Comparison of ENCODE assay signal across 1 cellular context in the genomic region with DNA sequence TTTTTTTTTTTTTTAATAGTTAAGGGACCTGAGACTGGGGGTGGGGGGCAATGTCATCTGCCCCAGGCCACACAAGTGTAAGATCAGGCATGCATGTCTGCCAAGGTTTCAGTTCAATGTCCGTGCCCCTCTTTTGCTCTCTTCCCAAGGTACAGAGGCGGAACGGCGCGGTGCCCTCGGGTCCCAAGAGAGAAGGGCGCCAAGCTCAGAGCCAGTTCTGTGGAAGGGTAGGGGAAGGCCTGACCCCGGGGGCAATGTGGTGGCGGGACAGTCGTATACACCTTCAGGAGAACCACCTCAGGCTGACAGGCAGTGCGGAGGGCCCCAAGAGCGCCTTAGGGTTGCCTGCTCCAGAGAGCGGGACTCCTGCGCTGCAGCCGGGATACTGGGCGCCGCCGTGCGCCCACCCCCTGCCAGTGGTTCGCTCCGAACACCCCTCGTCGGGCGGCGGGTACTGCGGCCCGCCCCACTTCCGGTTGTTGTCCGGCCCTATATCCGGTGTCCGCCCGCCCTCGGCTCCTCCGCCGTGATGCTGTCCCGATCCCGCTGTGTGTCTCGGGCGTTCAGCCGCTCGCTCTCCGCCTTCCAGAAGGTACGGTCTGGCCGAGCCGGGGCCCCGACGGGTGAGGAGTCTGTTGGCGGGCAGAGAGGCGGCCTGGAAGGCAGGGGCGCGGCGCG.
TF ChIP-seq lines count a peak whose summit lies in the region.

Gene DLST, plus strand, starts transcription at position 492 of the 678 bp plus-strand sequence. Its CDS starts 38 bp downstream, at position 530.

TF ChIP-seq in GM12878, 131 proteins besides CTCF, POLR2A, EP300 and RAD21 (continued from another document and continues in another):
- no peak for TF ChIP-seq REST (IDR thresholded peaks at IDR 0.05; ENCODE audit: low read depth, low read length)
- TF ChIP-seq SMARCA5 (IDR thresholded peaks at IDR 0.05): peak; percentile 72; the same call in 1 of the 2 replicates
- no peak for TF ChIP-seq PAX8 (IDR thresholded peaks at IDR 0.05)
- no peak for TF ChIP-seq SIN3A (IDR thresholded peaks at IDR 0.05; ENCODE audit: low read depth, low read length)
- TF ChIP-seq CREB1 (IDR thresholded peaks at IDR 0.05; ENCODE audit: low read depth): peak; percentile 70; the same call in 1 of the 2 replicates
- peak; percentile 73; the same call in 1 of the 2 replicates for TF ChIP-seq ZNF687 (IDR thresholded peaks at IDR 0.05)
- TF ChIP-seq YY1 (IDR thresholded peaks at IDR 0.05; ENCODE audit: low read depth, low read length): peak; percentile 70
- 0 out of 2 replicates have a peak, but pooled peaks have one; percentile 24 for TF ChIP-seq PAX5 (IDR thresholded peaks at IDR 0.05; ENCODE audit: borderline replicate concordance, low read depth, low read length)
- TF ChIP-seq POLR2AphosphoS5 (IDR thresholded peaks at IDR 0.05; ENCODE audit: low read length): peak; percentile 86
- TF ChIP-seq, protein P1, sequence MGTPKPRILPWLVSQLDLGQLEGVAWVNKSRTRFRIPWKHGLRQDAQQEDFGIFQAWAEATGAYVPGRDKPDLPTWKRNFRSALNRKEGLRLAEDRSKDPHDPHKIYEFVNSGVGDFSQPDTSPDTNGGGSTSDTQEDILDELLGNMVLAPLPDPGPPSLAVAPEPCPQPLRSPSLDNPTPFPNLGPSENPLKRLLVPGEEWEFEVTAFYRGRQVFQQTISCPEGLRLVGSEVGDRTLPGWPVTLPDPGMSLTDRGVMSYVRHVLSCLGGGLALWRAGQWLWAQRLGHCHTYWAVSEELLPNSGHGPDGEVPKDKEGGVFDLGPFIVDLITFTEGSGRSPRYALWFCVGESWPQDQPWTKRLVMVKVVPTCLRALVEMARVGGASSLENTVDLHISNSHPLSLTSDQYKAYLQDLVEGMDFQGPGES (IDR thresholded peaks at IDR 0.05): no peak
- peak; percentile 42 to 59; a peak in 2 of 3 replicates for TF ChIP-seq EGR1 (IDR thresholded peaks at IDR 0.05; ENCODE audit: borderline replicate concordance in 1 of 2, low read depth in 2 of 2, low read length in 2 of 2)
- no peak for TF ChIP-seq MYB (IDR thresholded peaks at IDR 0.05; ENCODE audit: borderline replicate concordance, low read depth, low read length)
- TF ChIP-seq PRDM15 (CRISPR knock-in tag; IDR thresholded peaks at IDR 0.05): no peak
- TF ChIP-seq WRNIP1 (IDR thresholded peaks at IDR 0.05; ENCODE audit: borderline replicate concordance, low read depth, low read length): no peak
- no peak; the same call in 1 of the 2 replicates for TF ChIP-seq POLR2AphosphoS2 (IDR thresholded peaks at IDR 0.05; ENCODE audit: low read depth, low read length)
- TF ChIP-seq E2F8 (IDR thresholded peaks at IDR 0.05; ENCODE audit: low read depth, partially characterized antibody): peak; percentile 67
- TF ChIP-seq BACH1 (IDR thresholded peaks at IDR 0.05; ENCODE audit: borderline replicate concordance): peak; percentile 63
- no peak; the same call in 1 of the 2 replicates for TF ChIP-seq ZNF24 (IDR thresholded peaks at IDR 0.05)
- no peak for TF ChIP-seq HDAC6 (IDR thresholded peaks at IDR 0.05; ENCODE audit: unreplicated experiment)
- TF ChIP-seq SMAD5 (IDR thresholded peaks at IDR 0.05; ENCODE audit: low read depth): peak; percentile 66; the same call in 1 of the 2 replicates
- no peak for TF ChIP-seq PBX3 (IDR thresholded peaks at IDR 0.05; ENCODE audit: insufficient replicate concordance, low read depth, low read length)
- TF ChIP-seq DPF2 (IDR thresholded peaks at IDR 0.05): peak; percentile 84
- TF ChIP-seq, protein P2, sequence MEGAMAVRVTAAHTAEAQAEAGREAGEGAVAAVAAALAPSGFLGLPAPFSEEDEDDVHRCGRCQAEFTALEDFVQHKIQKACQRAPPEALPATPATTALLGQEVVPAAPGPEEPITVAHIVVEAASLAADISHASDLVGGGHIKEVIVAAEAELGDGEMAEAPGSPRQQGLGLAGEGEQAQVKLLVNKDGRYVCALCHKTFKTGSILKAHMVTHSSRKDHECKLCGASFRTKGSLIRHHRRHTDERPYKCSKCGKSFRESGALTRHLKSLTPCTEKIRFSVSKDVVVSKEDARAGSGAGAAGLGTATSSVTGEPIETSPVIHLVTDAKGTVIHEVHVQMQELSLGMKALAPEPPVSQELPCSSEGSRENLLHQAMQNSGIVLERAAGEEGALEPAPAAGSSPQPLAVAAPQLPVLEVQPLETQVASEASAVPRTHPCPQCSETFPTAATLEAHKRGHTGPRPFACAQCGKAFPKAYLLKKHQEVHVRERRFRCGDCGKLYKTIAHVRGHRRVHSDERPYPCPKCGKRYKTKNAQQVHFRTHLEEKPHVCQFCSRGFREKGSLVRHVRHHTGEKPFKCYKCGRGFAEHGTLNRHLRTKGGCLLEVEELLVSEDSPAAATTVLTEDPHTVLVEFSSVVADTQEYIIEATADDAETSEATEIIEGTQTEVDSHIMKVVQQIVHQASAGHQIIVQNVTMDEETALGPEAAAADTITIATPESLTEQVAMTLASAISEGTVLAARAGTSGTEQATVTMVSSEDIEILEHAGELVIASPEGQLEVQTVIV (IDR thresholded peaks at IDR 0.05; ENCODE audit: borderline replicate concordance, partially characterized antibody): peak; percentile 78
- no peak for TF ChIP-seq MTA3 (IDR thresholded peaks at IDR 0.05; ENCODE audit: borderline replicate concordance, low read length)
- TF ChIP-seq, protein P3, sequence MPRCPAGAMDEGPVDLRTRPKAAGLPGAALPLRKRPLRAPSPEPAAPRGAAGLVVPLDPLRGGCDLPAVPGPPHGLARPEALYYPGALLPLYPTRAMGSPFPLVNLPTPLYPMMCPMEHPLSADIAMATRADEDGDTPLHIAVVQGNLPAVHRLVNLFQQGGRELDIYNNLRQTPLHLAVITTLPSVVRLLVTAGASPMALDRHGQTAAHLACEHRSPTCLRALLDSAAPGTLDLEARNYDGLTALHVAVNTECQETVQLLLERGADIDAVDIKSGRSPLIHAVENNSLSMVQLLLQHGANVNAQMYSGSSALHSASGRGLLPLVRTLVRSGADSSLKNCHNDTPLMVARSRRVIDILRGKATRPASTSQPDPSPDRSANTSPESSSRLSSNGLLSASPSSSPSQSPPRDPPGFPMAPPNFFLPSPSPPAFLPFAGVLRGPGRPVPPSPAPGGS (IDR thresholded peaks at IDR 0.05; ENCODE audit: borderline replicate concordance, insufficient read depth, low read depth, low read length, poor library complexity, severe bottlenecking): no peak
- TF ChIP-seq ZNF207 (IDR thresholded peaks at IDR 0.05; ENCODE audit: borderline replicate concordance): peak; percentile 80; the same call in 1 of the 2 replicates
- TF ChIP-seq SUZ12 (IDR thresholded peaks at IDR 0.05; ENCODE audit: unreplicated experiment): no peak
- TF ChIP-seq PML (IDR thresholded peaks at IDR 0.05; ENCODE audit: low read length): peak; percentile 89; the same call in 1 of the 2 replicates
